1 cellular context compared by ENCODE assay signal in the genomic region with DNA sequence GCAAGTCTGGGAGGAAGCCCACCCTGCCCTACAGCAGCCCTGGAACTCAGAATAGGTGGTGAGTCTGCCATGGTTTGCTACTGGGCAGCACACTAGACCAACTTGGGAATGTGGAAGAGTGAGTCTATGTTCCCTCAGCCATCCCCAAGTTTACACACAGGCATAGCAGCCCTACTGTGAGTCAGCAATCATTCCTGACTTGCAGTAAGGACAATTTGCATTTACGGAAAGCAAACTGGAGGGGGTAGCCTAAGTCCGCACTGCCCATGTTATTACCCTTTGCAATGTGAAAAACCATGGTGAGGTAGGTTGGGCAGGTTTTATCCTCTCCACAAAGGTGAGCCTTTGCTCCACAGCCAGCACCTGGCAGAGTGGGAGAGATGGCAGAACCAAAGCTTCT.
TF ChIP-seq lines count a peak whose summit lies in the region.

No MANE protein-coding gene starts in this region.

TF ChIP-seq in GM23338, 12 proteins besides CTCF, POLR2A, EP300 and RAD21 (continued from another document):
- TF ChIP-seq ZNF462 (CRISPR knock-in tag; IDR thresholded peaks at IDR 0.05) (no peak), ETS1 (IDR thresholded peaks at IDR 0.05) (no peak), ZNF114 (CRISPR knock-in tag; IDR thresholded peaks at IDR 0.05) (no peak), POLR2AphosphoS5 (IDR thresholded peaks at IDR 0.05; ENCODE audit: low read depth) (no peak), NANOG (IDR thresholded peaks at IDR 0.05; ENCODE audit: borderline replicate concordance) (no peak), STAT1 (IDR thresholded peaks at IDR 0.05; ENCODE audit: unreplicated experiment) (no peak), JUNB (IDR thresholded peaks at IDR 0.05; ENCODE audit: unreplicated experiment) (no peak)
- TF ChIP-seq, protein P1, sequence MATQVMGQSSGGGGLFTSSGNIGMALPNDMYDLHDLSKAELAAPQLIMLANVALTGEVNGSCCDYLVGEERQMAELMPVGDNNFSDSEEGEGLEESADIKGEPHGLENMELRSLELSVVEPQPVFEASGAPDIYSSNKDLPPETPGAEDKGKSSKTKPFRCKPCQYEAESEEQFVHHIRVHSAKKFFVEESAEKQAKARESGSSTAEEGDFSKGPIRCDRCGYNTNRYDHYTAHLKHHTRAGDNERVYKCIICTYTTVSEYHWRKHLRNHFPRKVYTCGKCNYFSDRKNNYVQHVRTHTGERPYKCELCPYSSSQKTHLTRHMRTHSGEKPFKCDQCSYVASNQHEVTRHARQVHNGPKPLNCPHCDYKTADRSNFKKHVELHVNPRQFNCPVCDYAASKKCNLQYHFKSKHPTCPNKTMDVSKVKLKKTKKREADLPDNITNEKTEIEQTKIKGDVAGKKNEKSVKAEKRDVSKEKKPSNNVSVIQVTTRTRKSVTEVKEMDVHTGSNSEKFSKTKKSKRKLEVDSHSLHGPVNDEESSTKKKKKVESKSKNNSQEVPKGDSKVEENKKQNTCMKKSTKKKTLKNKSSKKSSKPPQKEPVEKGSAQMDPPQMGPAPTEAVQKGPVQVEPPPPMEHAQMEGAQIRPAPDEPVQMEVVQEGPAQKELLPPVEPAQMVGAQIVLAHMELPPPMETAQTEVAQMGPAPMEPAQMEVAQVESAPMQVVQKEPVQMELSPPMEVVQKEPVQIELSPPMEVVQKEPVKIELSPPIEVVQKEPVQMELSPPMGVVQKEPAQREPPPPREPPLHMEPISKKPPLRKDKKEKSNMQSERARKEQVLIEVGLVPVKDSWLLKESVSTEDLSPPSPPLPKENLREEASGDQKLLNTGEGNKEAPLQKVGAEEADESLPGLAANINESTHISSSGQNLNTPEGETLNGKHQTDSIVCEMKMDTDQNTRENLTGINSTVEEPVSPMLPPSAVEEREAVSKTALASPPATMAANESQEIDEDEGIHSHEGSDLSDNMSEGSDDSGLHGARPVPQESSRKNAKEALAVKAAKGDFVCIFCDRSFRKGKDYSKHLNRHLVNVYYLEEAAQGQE (IDR thresholded peaks at IDR 0.05; ENCODE audit: unreplicated experiment) = no peak
